Comparison of ENCODE assay signal across 1 cellular context in genomic region chr13:110647365-110647737, GRCh38.
TF ChIP-seq lines count a peak whose summit lies in the region.

No MANE protein-coding gene starts in this region.

TF ChIP-seq in H1, 55 proteins besides CTCF, POLR2A, EP300 and RAD21:
- TF ChIP-seq BCL11A (IDR thresholded peaks at IDR 0.05; ENCODE audit: low read depth in 2 of 2, low read length in 2 of 2) = no peak
- no peak for TF ChIP-seq NANOG (IDR thresholded peaks at IDR 0.05; ENCODE audit: insufficient read depth, low read depth, low read length, poor library complexity, severe bottlenecking)
- no peak for TF ChIP-seq SP1 (IDR thresholded peaks at IDR 0.05; ENCODE audit: low read depth, low read length)
- TF ChIP-seq FOSL1 (IDR thresholded peaks at IDR 0.05; ENCODE audit: insufficient read depth, low read depth, low read length) = no peak
- no peak for TF ChIP-seq ATF2 (IDR thresholded peaks at IDR 0.05; ENCODE audit: low read length)
- no peak for TF ChIP-seq HDAC6 (IDR thresholded peaks at IDR 0.05; ENCODE audit: low read depth, low read length)
- no peak for TF ChIP-seq JUN (IDR thresholded peaks at IDR 0.05; ENCODE audit: low read depth, low read length)
- TF ChIP-seq GTF2F1 (IDR thresholded peaks at IDR 0.05; ENCODE audit: borderline replicate concordance, low read depth, low read length) = no peak
- TF ChIP-seq RXRA (IDR thresholded peaks at IDR 0.05; ENCODE audit: insufficient read depth, low read depth, low read length) = no peak
- no peak for TF ChIP-seq YY1 (IDR thresholded peaks at IDR 0.05; ENCODE audit: low read depth, low read length)
- no peak for TF ChIP-seq EZH2 (IDR thresholded peaks at IDR 0.05; ENCODE audit: low read depth, low read length, severe bottlenecking)
- no peak for TF ChIP-seq BACH1 (IDR thresholded peaks at IDR 0.05; ENCODE audit: low read length)
- no peak for TF ChIP-seq SIRT6 (IDR thresholded peaks at IDR 0.05; ENCODE audit: low read length)
- TF ChIP-seq BRCA1 (IDR thresholded peaks at IDR 0.05; ENCODE audit: low read depth, low read length) = no peak
- no peak for TF ChIP-seq RNF2 (IDR thresholded peaks at IDR 0.05; ENCODE audit: borderline replicate concordance, low read depth, low read length, missing control alignments, poor library complexity, severe bottlenecking)
- no peak for TF ChIP-seq GABPA (IDR thresholded peaks at IDR 0.05; ENCODE audit: borderline replicate concordance, insufficient read depth, low read length)
- no peak for TF ChIP-seq MAX (IDR thresholded peaks at IDR 0.05)
- TF ChIP-seq KDM4A (IDR thresholded peaks at IDR 0.05; ENCODE audit: low read depth, low read length, severe bottlenecking) = no peak
- no peak for TF ChIP-seq CBX8 (IDR thresholded peaks at IDR 0.05; ENCODE audit: borderline replicate concordance, low read depth, low read length)
